In the genomic region with DNA sequence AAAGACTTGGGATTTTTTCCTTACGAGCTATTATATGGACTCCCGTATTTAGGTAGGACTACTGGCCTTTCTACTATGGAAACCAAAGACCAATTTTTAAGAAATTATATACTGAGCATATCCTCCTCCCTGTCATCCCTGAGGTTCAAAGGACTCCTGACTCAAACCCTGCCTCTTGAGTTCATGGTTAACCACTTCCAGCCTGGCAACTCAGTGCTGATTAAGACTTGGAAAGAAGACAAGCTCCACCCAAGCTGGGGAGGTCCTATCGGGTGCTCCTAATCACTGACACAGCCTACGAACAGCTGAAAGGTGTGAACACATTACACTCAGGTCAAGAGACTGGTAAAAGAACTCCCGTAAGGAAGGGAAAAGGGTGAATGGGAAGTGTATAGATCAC, we compare ENCODE assay signal across 23 cellular contexts.
DNase-seq lines count a peak whose midpoint lies in the region; ATAC-seq and TF ChIP-seq lines count a peak whose summit lies in the region.
"Had no signal": no experiment of that assay in that cellular context is flagged by ENCODE, and none has a peak within 500 bp of the region (broad histone marks: within the 10 kb centered on the region; RNA-seq: fewer than 3 reads in every experiment).

No MANE protein-coding gene starts in this region.

- ATAC-seq in activated T-cell treated with anti-CD3 and anti-CD28 coated beads, Interleukin-2, amount 50 U/mL, for 4 hours, result peak; percentile 62 to 75
- no peak for ATAC-seq in esophagus mucosa
- ATAC-seq: gastroesophageal sphincter, left cardiac atrium, upper lobe of right lung had no signal

- H3K4me1 Mint-ChIP-seq in activated T-cell treated with anti-CD3 and anti-CD28 coated beads, Interleukin-2, amount 50 U/mL, for 4 hours (ENCODE audit: low read depth), result no peaks in the 10 kb centered on the region
- H3K4me1 Mint-ChIP-seq in activated T-cell treated with anti-CD3 and anti-CD28 coated beads, Interleukin-2, amount 50 U/mL, for 24 hours (ENCODE audit: low read depth), result peaks cover 8% of the 10 kb centered on the region
- H3K4me1 Mint-ChIP-seq in activated T-helper 1 cell treated with anti-CD3 and anti-CD28 coated beads, Interleukin-12 subunit alpha, Interleukin-12 subunit beta, Interleukin-2, Interleukin-4 antibody, amounts not matched to agents 30 ng/mL and 10 ng/mL and 1 ng/mL, durations not matched to agents 14 hours and 24 hours and 36 hours (ENCODE audit: low read depth), result peaks cover 14% of the 10 kb centered on the region
- H3K4me1 Mint-ChIP-seq: activated naive CD4-positive, alpha-beta T cell treated with anti-CD3 and anti-CD28 coated beads, Interleukin-2, amount 50 U/mL, for 24 hours; CD4-positive, CD25-positive, alpha-beta regulatory T cell had no signal

- in situ Hi-C loops in GM13976 (cut with MboI; ENCODE audit: low sequenced_read_pairs, unreplicated experiment), result no loop called here

- no peak for DNase-seq in activated T-cell treated with anti-CD3 and anti-CD28 coated beads, Interleukin-2, amount 50 U/mL, for 4 hours
- no peak for DNase-seq in activated T-cell treated with anti-CD3 and anti-CD28 coated beads, Interleukin-2, amount 50 U/mL, for 24 hours
- DNase-seq in LHCN-M2 (ENCODE audit: low read depth) (peak; percentile 29), GM13976 (ENCODE audit: low spot score) (no peak), DMS53 treated with DMSO at 0.1 percent for 48 hours (lab: John Stamatoyannopoulos, UW; ENCODE audit: unreplicated experiment) (no peak)
- DNase-seq in activated T-helper 1 cell treated with anti-CD3 and anti-CD28 coated beads, Interleukin-12 subunit alpha, Interleukin-12 subunit beta, Interleukin-2, Interleukin-4 antibody, amounts not matched to agents 30 ng/mL and 10 ng/mL and 1 ng/mL, durations not matched to agents 14 hours and 24 hours and 36 hours (ENCODE audit: low spot score), result peak; percentile 41
- DNase-seq in stimulated activated CD4-positive, alpha-beta T cell treated with anti-CD3 and anti-CD28 coated beads, Interleukin-4, amount 100 ng/mL, for 24 hours, result peak; percentile 7
- DNase-seq: activated CD8-positive, alpha-beta memory T cell treated with anti-CD3 and anti-CD28 coated beads for 24 hours; cortex of kidney; DMS153; GM23248; left cardiac atrium; midbrain; NCI-H146; NCI-H748 treated with DMSO at 0.1 percent for 48 hours; SK-N-SH; upper lobe of right lung had no signal

- no peaks in the 10 kb centered on the region for H3K36me3 Mint-ChIP-seq in activated T-cell treated with anti-CD3 and anti-CD28 coated beads, Interleukin-2, amount 50 U/mL, for 4 hours (ENCODE audit: insufficient read depth)
- no peaks in the 10 kb centered on the region for H3K36me3 Mint-ChIP-seq in activated T-cell treated with anti-CD3 and anti-CD28 coated beads, Interleukin-2, amount 50 U/mL, for 24 hours (ENCODE audit: low read depth)
- H3K36me3 Mint-ChIP-seq in activated T-helper 1 cell treated with anti-CD3 and anti-CD28 coated beads, Interleukin-12 subunit alpha, Interleukin-12 subunit beta, Interleukin-2, Interleukin-4 antibody, amounts not matched to agents 30 ng/mL and 10 ng/mL and 1 ng/mL, durations not matched to agents 14 hours and 24 hours and 36 hours (ENCODE audit: low read depth), result peaks cover 2% of the 10 kb centered on the region
- H3K36me3 Mint-ChIP-seq: activated naive CD4-positive, alpha-beta T cell treated with anti-CD3 and anti-CD28 coated beads, Interleukin-2, amount 50 U/mL, for 24 hours; brain; CD4-positive, CD25-positive, alpha-beta regulatory T cell; neural progenitor cell had no signal

- TF ChIP-seq CTCF in GM13976 (IDR thresholded peaks at IDR 0.05; ENCODE audit: borderline replicate concordance, control extremely low read depth, extremely low read depth, insufficient read depth, missing control alignments), result no peak

- H3K9me3 Mint-ChIP-seq in activated T-cell treated with anti-CD3 and anti-CD28 coated beads, Interleukin-2, amount 50 U/mL, for 4 hours, result no peaks in the 10 kb centered on the region
- H3K9me3 Mint-ChIP-seq in activated T-cell treated with anti-CD3 and anti-CD28 coated beads, Interleukin-2, amount 50 U/mL, for 24 hours, result no peaks in the 10 kb centered on the region
- no peaks in the 10 kb centered on the region for H3K9me3 Mint-ChIP-seq in activated T-helper 1 cell treated with anti-CD3 and anti-CD28 coated beads, Interleukin-12 subunit alpha, Interleukin-12 subunit beta, Interleukin-2, Interleukin-4 antibody, amounts not matched to agents 30 ng/mL and 10 ng/mL and 1 ng/mL, durations not matched to agents 14 hours and 24 hours and 36 hours
- H3K9me3 Mint-ChIP-seq: activated naive CD4-positive, alpha-beta T cell treated with anti-CD3 and anti-CD28 coated beads, Interleukin-2, amount 50 U/mL, for 24 hours had no signal

- H3K27me3 Mint-ChIP-seq in activated T-cell treated with anti-CD3 and anti-CD28 coated beads, Interleukin-2, amount 50 U/mL, for 4 hours (ENCODE audit: low read depth), result peaks cover 11% of the 10 kb centered on the region
- peaks cover 17% of the 10 kb centered on the region for H3K27me3 Mint-ChIP-seq in activated T-cell treated with anti-CD3 and anti-CD28 coated beads, Interleukin-2, amount 50 U/mL, for 24 hours
- peaks cover 11% of the 10 kb centered on the region for H3K27me3 Mint-ChIP-seq in activated T-helper 1 cell treated with anti-CD3 and anti-CD28 coated beads, Interleukin-12 subunit alpha, Interleukin-12 subunit beta, Interleukin-2, Interleukin-4 antibody, amounts not matched to agents 30 ng/mL and 10 ng/mL and 1 ng/mL, durations not matched to agents 14 hours and 24 hours and 36 hours (ENCODE audit: insufficient read depth)
- H3K27me3 Mint-ChIP-seq: activated naive CD4-positive, alpha-beta T cell treated with anti-CD3 and anti-CD28 coated beads, Interleukin-2, amount 50 U/mL, for 24 hours had no signal

- intact Hi-C loops in activated T-helper 1 cell treated with anti-CD3 and anti-CD28 coated beads, Interleukin-12 subunit alpha, Interleukin-12 subunit beta, Interleukin-2, Interleukin-4 antibody, amounts not matched to agents 30 ng/mL and 10 ng/mL and 1 ng/mL, durations not matched to agents 14 hours and 24 hours and 36 hours (cut with micrococcal nuclease), result no loop called here

- H3K4me3 Mint-ChIP-seq in activated T-cell treated with anti-CD3 and anti-CD28 coated beads, Interleukin-2, amount 50 U/mL, for 4 hours, result no peak overlapping the region
- no peak overlapping the region for H3K4me3 Mint-ChIP-seq in activated T-cell treated with anti-CD3 and anti-CD28 coated beads, Interleukin-2, amount 50 U/mL, for 24 hours
- H3K4me3 Mint-ChIP-seq in activated T-helper 1 cell treated with anti-CD3 and anti-CD28 coated beads, Interleukin-12 subunit alpha, Interleukin-12 subunit beta, Interleukin-2, Interleukin-4 antibody, amounts not matched to agents 30 ng/mL and 10 ng/mL and 1 ng/mL, durations not matched to agents 14 hours and 24 hours and 36 hours, result no peak overlapping the region
- H3K4me3 Mint-ChIP-seq: activated naive CD4-positive, alpha-beta T cell treated with anti-CD3 and anti-CD28 coated beads, Interleukin-2, amount 50 U/mL, for 24 hours; brain; CD4-positive, CD25-positive, alpha-beta regulatory T cell; neural progenitor cell had no signal

- H3K27ac Mint-ChIP-seq in activated T-cell treated with anti-CD3 and anti-CD28 coated beads, Interleukin-2, amount 50 U/mL, for 24 hours, result no peak overlapping the region
- H3K27ac Mint-ChIP-seq in activated T-helper 1 cell treated with anti-CD3 and anti-CD28 coated beads, Interleukin-12 subunit alpha, Interleukin-12 subunit beta, Interleukin-2, Interleukin-4 antibody, amounts not matched to agents 30 ng/mL and 10 ng/mL and 1 ng/mL, durations not matched to agents 14 hours and 24 hours and 36 hours, result no peak overlapping the region
- H3K27ac Mint-ChIP-seq: activated naive CD4-positive, alpha-beta T cell treated with anti-CD3 and anti-CD28 coated beads, Interleukin-2, amount 50 U/mL, for 24 hours; brain; CD4-positive, CD25-positive, alpha-beta regulatory T cell; neural progenitor cell had no signal

Comparison
In these comparisons a context has a peak if more than half of its experiments do, and no peak if none do; other contexts are left out.
1. DNase-seq: peak in LHCN-M2 (single experiment), activated T-helper 1 cell treated with anti-CD3 and anti-CD28 coated beads, Interleukin-12 subunit alpha, Interleukin-12 subunit beta, Interleukin-2, Interleukin-4 antibody, amounts not matched to agents 30 ng/mL and 10 ng/mL and 1 ng/mL, durations not matched to agents 14 hours and 24 hours and 36 hours (single experiment) and stimulated activated CD4-positive, alpha-beta T cell treated with anti-CD3 and anti-CD28 coated beads, Interleukin-4, amount 100 ng/mL, for 24 hours (single experiment); none in activated T-cell treated with anti-CD3 and anti-CD28 coated beads, Interleukin-2, amount 50 U/mL, for 4 hours (single experiment), activated T-cell treated with anti-CD3 and anti-CD28 coated beads, Interleukin-2, amount 50 U/mL, for 24 hours (single experiment), GM13976 (single experiment) and DMS53 treated with DMSO at 0.1 percent for 48 hours (single experiment).